9 cellular contexts compared by ENCODE assay signal in genomic region chr21:34745557-34746255, GRCh38.
DNase-seq lines count a peak whose midpoint lies in the region; ATAC-seq, FAIRE-seq and TF ChIP-seq lines count a peak whose summit lies in the region.
"Had no signal": no experiment of that assay in that cellular context is flagged by ENCODE, and none has a peak within 500 bp of the region (broad histone marks: within the 10 kb centered on the region; RNA-seq: fewer than 3 reads in every experiment).

No MANE protein-coding gene starts in this region.

- H3K79me2 ChIP-seq in osteoblast (ENCODE audit: insufficient read depth, low read length), result no peaks in the 10 kb centered on the region

- H3K4me3 ChIP-seq in RWPE2 (ENCODE audit: severe bottlenecking) (no peak overlapping the region), osteoblast (ENCODE audit: insufficient read depth, low read length) (peak overlapping the region; percentile 62), thymus (ENCODE audit: low read length) (peak overlapping the region; percentile 22)

- 47% methylated on average over 21 of the region's 21 CpGs for WGBS in thymus

- no peaks in the 10 kb centered on the region for H3K36me3 Mint-ChIP-seq in activated T-helper 2 cell treated with anti-CD3 and anti-CD28 coated beads, Interferon-gamma antibody, Interleukin-2, Interleukin-4, amounts not matched to agents 10 μg/mL and 5 μg/mL and 100 μg/mL, durations not matched to agents 14 hours and 24 hours and 36 hours (ENCODE audit: low read depth)

- H3K4me2 ChIP-seq in osteoblast (ENCODE audit: insufficient read depth, low read length), result peak overlapping the region; percentile 63

- H3K27ac ChIP-seq in RWPE2 (ENCODE audit: poor library complexity, severe bottlenecking), result peak overlapping the region; percentile 59
- peak overlapping the region; percentile 65 for H3K27ac ChIP-seq in osteoblast (ENCODE audit: low read depth, low read length)
- H3K27ac ChIP-seq in thymus (ENCODE audit: low read depth), result peak overlapping the region; percentile 38
- H3K27ac ChIP-seq: epithelial cell of prostate had no signal

- H2AFZ ChIP-seq in osteoblast (ENCODE audit: low read length), result peak overlapping the region; percentile 52

- H4K20me1 ChIP-seq in osteoblast (ENCODE audit: insufficient read depth, low read length), result no peaks in the 10 kb centered on the region

- H3K27me3 ChIP-seq in RWPE2 (ENCODE audit: insufficient read depth, poor library complexity, severe bottlenecking) (no peaks in the 10 kb centered on the region), osteoblast (ENCODE audit: insufficient read depth, low read length) (no peaks in the 10 kb centered on the region), thymus (ENCODE audit: control insufficient read depth, insufficient read depth) (no peaks in the 10 kb centered on the region)

- ATAC-seq in GM21717 (IDR thresholded peaks at IDR 0.05; ENCODE audit: unreplicated experiment) (peak; percentile 66), RWPE2 (ENCODE audit: low read depth) (peak; percentile 79)

- H3K27ac Mint-ChIP-seq in activated T-helper 2 cell treated with anti-CD3 and anti-CD28 coated beads, Interferon-gamma antibody, Interleukin-2, Interleukin-4, amounts not matched to agents 10 μg/mL and 5 μg/mL and 100 μg/mL, durations not matched to agents 14 hours and 24 hours and 36 hours, result no peak overlapping the region

- H3K4me1 Mint-ChIP-seq in activated T-helper 2 cell treated with anti-CD3 and anti-CD28 coated beads, Interferon-gamma antibody, Interleukin-2, Interleukin-4, amounts not matched to agents 10 μg/mL and 5 μg/mL and 100 μg/mL, durations not matched to agents 14 hours and 24 hours and 36 hours (ENCODE audit: low read depth), result peaks cover 8% of the 10 kb centered on the region

- H3K27me3 Mint-ChIP-seq in activated T-helper 2 cell treated with anti-CD3 and anti-CD28 coated beads, Interferon-gamma antibody, Interleukin-2, Interleukin-4, amounts not matched to agents 10 μg/mL and 5 μg/mL and 100 μg/mL, durations not matched to agents 14 hours and 24 hours and 36 hours (ENCODE audit: low read depth), result peaks cover 23% of the 10 kb centered on the region

- intact Hi-C loops in activated T-helper 2 cell treated with anti-CD3 and anti-CD28 coated beads, Interferon-gamma antibody, Interleukin-2, Interleukin-4, amounts not matched to agents 10 μg/mL and 5 μg/mL and 100 μg/mL, durations not matched to agents 14 hours and 24 hours and 36 hours (cut with micrococcal nuclease), result loop anchor here (1.0 to 10.0 kb wide), 6 partner anchors 99 to 1095 kb away; no protein-coding TSS in a partner anchor

- no peak for DNase-seq in D721Med (ENCODE audit: insufficient read length, low spot score)
- DNase-seq in LoVo (ENCODE audit: low spot score), result peak; percentile 83
- DNase-seq in RWPE2 (ENCODE audit: low spot score), result no peak
- DNase-seq in activated T-helper 2 cell treated with anti-CD3 and anti-CD28 coated beads, Interferon-gamma antibody, Interleukin-2, Interleukin-4, amounts not matched to agents 10 μg/mL and 5 μg/mL and 100 μg/mL, durations not matched to agents 14 hours and 24 hours and 36 hours (ENCODE audit: low spot score), result peak; percentile 46
- DNase-seq in foreskin melanocyte, result peak; percentile 81
- DNase-seq in osteoblast (ENCODE audit: insufficient read length, low spot score, missing footprints), result peak; percentile 93

- no peaks in the 10 kb centered on the region for H3K9me3 Mint-ChIP-seq in activated T-helper 2 cell treated with anti-CD3 and anti-CD28 coated beads, Interferon-gamma antibody, Interleukin-2, Interleukin-4, amounts not matched to agents 10 μg/mL and 5 μg/mL and 100 μg/mL, durations not matched to agents 14 hours and 24 hours and 36 hours

- H3K4me3 Mint-ChIP-seq in activated T-helper 2 cell treated with anti-CD3 and anti-CD28 coated beads, Interferon-gamma antibody, Interleukin-2, Interleukin-4, amounts not matched to agents 10 μg/mL and 5 μg/mL and 100 μg/mL, durations not matched to agents 14 hours and 24 hours and 36 hours (ENCODE audit: low read depth), result peak overlapping the region; percentile 45

- TF ChIP-seq CTCF in D721Med (IDR thresholded peaks at IDR 0.05; ENCODE audit: insufficient read depth, missing control alignments), result peak; percentile 55
- TF ChIP-seq CTCF in RWPE2 (IDR thresholded peaks at IDR 0.05; ENCODE audit: poor library complexity, severe bottlenecking), result peak; percentile 96
- TF ChIP-seq CTCF in osteoblast (IDR thresholded peaks at IDR 0.05; ENCODE audit: extremely low read depth, low read depth, low read length), result peak; percentile 99

- H3K9me3 ChIP-seq in RWPE2 (ENCODE audit: severe bottlenecking), result no peaks in the 10 kb centered on the region
- H3K9me3 ChIP-seq in osteoblast (ENCODE audit: low read depth, low read length), result no peaks in the 10 kb centered on the region
- H3K9me3 ChIP-seq in thymus (ENCODE audit: control insufficient read depth), result no peaks in the 10 kb centered on the region

- H3K4me1 ChIP-seq in RWPE2 (ENCODE audit: insufficient read depth, poor library complexity, severe bottlenecking), result peaks cover 22% of the 10 kb centered on the region
- H3K4me1 ChIP-seq in osteoblast (ENCODE audit: insufficient read depth, low read length), result peaks cover 13% of the 10 kb centered on the region
- H3K4me1 ChIP-seq in thymus (ENCODE audit: control insufficient read depth, insufficient read depth, low read length), result no peaks in the 10 kb centered on the region

- no peak for FAIRE-seq in D721Med (lab: Jason Lieb, UNC)

- H3K36me3 ChIP-seq in RWPE2 (ENCODE audit: low read depth) (no peaks in the 10 kb centered on the region), osteoblast (ENCODE audit: insufficient read depth, low read length) (no peaks in the 10 kb centered on the region), thymus (ENCODE audit: control insufficient read depth, insufficient read depth) (no peaks in the 10 kb centered on the region)

Comparison
In these comparisons a context has a peak if more than half of its experiments do, and no peak if none do; other contexts are left out.
1. DNase-seq: peak in LoVo (single experiment), activated T-helper 2 cell treated with anti-CD3 and anti-CD28 coated beads, Interferon-gamma antibody, Interleukin-2, Interleukin-4, amounts not matched to agents 10 μg/mL and 5 μg/mL and 100 μg/mL, durations not matched to agents 14 hours and 24 hours and 36 hours (single experiment), foreskin melanocyte (single experiment) and osteoblast (single experiment); none in D721Med (single experiment) and RWPE2 (single experiment).
2. Peak in every context shown above with its lines, with median percentiles within 50 percentile points of each other: CTCF ChIP-seq and H3K27ac ChIP-seq.